8 cellular contexts compared by ENCODE assay signal in genomic region chr20:63682384-63683139, GRCh38. TPM values are rescaled to one million over a fixed set of nuclear protein-coding genes. Genes with fewer than 3 reads are reported as not detected.
A peak's percentile ranks its signal among the peaks of the same experiment; 100 is the strongest.
DNase-seq lines count a peak whose midpoint lies in the region; ATAC-seq and TF ChIP-seq lines count a peak whose summit lies in the region.

No MANE protein-coding gene starts in this region.

- H3K27ac ChIP-seq in muscle layer of duodenum (ENCODE audit: low read length): peak overlapping the region; percentile 31

- peak; percentile 91 for DNase-seq in AG09319 (ENCODE audit: extremely low read depth, low read depth)
- DNase-seq in NCI-H446 treated with DMSO at 0.1 percent for 48 hours (lab: John Stamatoyannopoulos, UW): peak; percentile 25
- DNase-seq in epidermal melanocyte (ENCODE audit: insufficient read length, low spot score): peak; percentile 82
- DNase-seq in ureter (ENCODE audit: low spot score): no peak
- DNase-seq in GF-D8 (lab: John Stamatoyannopoulos, UW): no peak

- H3K27me3 ChIP-seq in muscle layer of duodenum (ENCODE audit: low read depth, low read length): no peaks in the 10 kb centered on the region

- TF ChIP-seq CTCF in AG09319 (IDR thresholded peaks at IDR 0.05; ENCODE audit: low read depth, low read length): no peak

- peak overlapping the region in 1 of 2 donors; percentile 14 for H3K4me3 ChIP-seq in muscle layer of duodenum (ENCODE audit: low read depth in 1 of 2, low read length in 2 of 2)

- H3K36me3 ChIP-seq in muscle layer of duodenum (ENCODE audit: control insufficient read depth in 1 of 2, insufficient read depth in 2 of 2, low read length in 2 of 2): peaks cover 0 to 24% of the 10 kb centered on the region in 2 donors

- ATAC-seq in HG02884 (IDR thresholded peaks at IDR 0.05; ENCODE audit: unreplicated experiment) (no peak), GM19023 (IDR thresholded peaks at IDR 0.05; ENCODE audit: unreplicated experiment) (no peak)

- peaks cover 0 to 31% of the 10 kb centered on the region in 2 donors for H3K4me1 ChIP-seq in muscle layer of duodenum (ENCODE audit: control insufficient read depth in 1 of 2, insufficient read depth in 2 of 2, low read length in 2 of 2)

- no peaks in the 10 kb centered on the region for H3K9me3 ChIP-seq in muscle layer of duodenum (ENCODE audit: control insufficient read depth in 1 of 2, low read length in 2 of 2)

RNA-seq across cellular contexts. Expression of gene TNFRSF6B, which starts 13.9 kb away (rescaled TPM):
- 19.8 TPM for total RNA-seq in ureter

RNA-seq across cellular contexts. Expression of gene RTEL1, which starts 24.4 kb away (rescaled TPM):
- total RNA-seq in ureter: 45.9 TPM

RNA-seq across cellular contexts. Expression of gene ARFRP1, which starts 25.2 kb away (rescaled TPM):
- 69.8 TPM for total RNA-seq in ureter

RNA-seq across cellular contexts. Expression of gene ZGPAT, which starts 25.3 kb away (rescaled TPM):
- total RNA-seq in ureter: 29.4 TPM

RNA-seq across cellular contexts. Expression of gene STMN3, which starts 29.3 kb away (rescaled TPM):
- total RNA-seq in ureter: 16.5 TPM

Comparison
In these comparisons a context has a peak if more than half of its experiments do, and no peak if none do; other contexts are left out.
1. DNase-seq: peak in AG09319 (single experiment), NCI-H446 treated with DMSO at 0.1 percent for 48 hours (single experiment) and epidermal melanocyte (single experiment); none in ureter (single experiment) and GF-D8 (single experiment).